In genomic region chr18:79857082-79857661, GRCh38 we compare ENCODE assay signal across 8 cellular contexts.
A peak's percentile ranks its signal among the peaks of the same experiment; 100 is the strongest.
DNase-seq lines count a peak whose midpoint lies in the region; ATAC-seq lines count a peak whose summit lies in the region.

No MANE protein-coding gene starts in this region.

- ATAC-seq in GM21717 (IDR thresholded peaks at IDR 0.05; ENCODE audit: unreplicated experiment) (no peak), HG03159 (IDR thresholded peaks at IDR 0.05; ENCODE audit: unreplicated experiment) (no peak), GM18858 (IDR thresholded peaks at IDR 0.05; ENCODE audit: unreplicated experiment) (no peak)

- peak; percentile 16 for DNase-seq in GM04503 (ENCODE audit: low read depth)
- DNase-seq in NCI-H748 treated with DMSO at 0.1 percent for 48 hours (lab: John Stamatoyannopoulos, UW): peak; percentile 10
- DNase-seq in fibroblast of gingiva (ENCODE audit: low read depth): peak; percentile 37
- DNase-seq in pons (ENCODE audit: low spot score): peak; percentile 12
- no peak for DNase-seq in NCI-H2081 treated with DMSO at 0.1 percent for 48 hours (lab: John Stamatoyannopoulos, UW)
